ENCODE assay signal across 25 cellular contexts in the genomic region with DNA sequence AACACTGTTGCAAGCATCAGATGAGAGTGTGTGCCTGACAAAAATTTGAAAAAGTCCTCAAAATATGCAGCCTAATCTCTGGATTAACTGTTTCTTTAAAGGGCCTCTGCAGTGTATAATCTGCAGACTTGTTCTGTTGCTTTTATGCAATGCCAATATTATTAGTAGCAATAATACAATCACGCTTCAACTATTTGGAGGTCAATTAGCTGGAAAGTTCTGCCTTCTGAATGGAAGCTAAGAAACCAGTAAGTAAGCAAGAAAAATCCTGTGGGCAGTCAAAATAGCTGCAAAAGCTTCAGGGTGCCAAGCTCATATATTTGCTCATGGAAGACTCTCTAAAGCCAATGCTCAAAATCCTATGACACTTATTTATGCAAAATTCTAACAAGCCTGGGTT.
DNase-seq lines count a peak whose midpoint lies in the region; ATAC-seq, FAIRE-seq and TF ChIP-seq lines count a peak whose summit lies in the region.
"Had no signal": no experiment of that assay in that cellular context is flagged by ENCODE, and none has a peak within 500 bp of the region (broad histone marks: within the 10 kb centered on the region; RNA-seq: fewer than 3 reads in every experiment).

No MANE protein-coding gene starts in this region.

- DNase-seq in astrocyte (ENCODE audit: low read depth) (peak; percentile 10), iris pigment epithelial cell (ENCODE audit: low read depth) (peak; percentile 45), type B pancreatic cell (ENCODE audit: extremely low spot score, unreplicated experiment) (no peak), NOMO-1 treated with DMSO at 0.1 percent for 48 hours (lab: John Stamatoyannopoulos, UW; ENCODE audit: unreplicated experiment) (no peak), HuH-7 (ENCODE audit: low spot score) (no peak)
- DNase-seq: 8988T; ACHN; AML-193; BE2C; CD4-positive, alpha-beta T cell; CD8-positive, alpha-beta memory T cell; DMS 273 treated with DMSO at 0.1 percent for 48 hours; DMS79; EL; GDM1; H7; HCEC 1CT had no signal

- no peak overlapping the region for H3K4me2 ChIP-seq in astrocyte (ENCODE audit: low read length)
- H3K4me2 ChIP-seq: A549; BLaER1 treated with 17β-estradiol and CSF1 and Interleukin-3, amounts not matched to agents 10 nM and 100 nM had no signal

- H3K4me3 Mint-ChIP-seq in astrocyte (ENCODE audit: unreplicated experiment) (no peak overlapping the region), nephron (no peak overlapping the region), type B pancreatic cell (no peak overlapping the region)
- H3K4me3 Mint-ChIP-seq: CD14-positive monocyte; CD4-positive, alpha-beta T cell; CD8-positive, alpha-beta memory T cell had no signal

- H3K79me2 ChIP-seq in astrocyte (ENCODE audit: insufficient read depth, low read length), result no peaks in the 10 kb centered on the region

- FAIRE-seq in astrocyte (lab: Jason Lieb, UNC), result no peak
- FAIRE-seq: A549, D721Med, GM12878, H1 had no signal

- ATAC-seq in GM19455 (IDR thresholded peaks at IDR 0.05; ENCODE audit: unreplicated experiment), result no peak
- ATAC-seq: A549, GM12878 had no signal

- no peaks in the 10 kb centered on the region for H3K27me3 ChIP-seq in astrocyte (ENCODE audit: insufficient read depth, low read length)
- H3K27me3 ChIP-seq: BE2C; BLaER1 treated with 17β-estradiol and CSF1 and Interleukin-3, amounts not matched to agents 10 nM and 100 nM had no signal

- no peaks in the 10 kb centered on the region for H3K36me3 ChIP-seq in astrocyte (ENCODE audit: insufficient read depth, low read length)
- H3K36me3 ChIP-seq: BE2C; BLaER1 treated with 17β-estradiol and CSF1 and Interleukin-3, amounts not matched to agents 10 nM and 100 nM had no signal

- H3K4me1 Mint-ChIP-seq in astrocyte (ENCODE audit: low read depth, unreplicated experiment), result no peaks in the 10 kb centered on the region
- H3K4me1 Mint-ChIP-seq in nephron, result peaks cover 47% of the 10 kb centered on the region
- peaks cover 44% of the 10 kb centered on the region for H3K4me1 Mint-ChIP-seq in type B pancreatic cell (ENCODE audit: unreplicated experiment)
- H3K4me1 Mint-ChIP-seq: CD14-positive monocyte; CD8-positive, alpha-beta memory T cell had no signal

- H3K9me3 ChIP-seq in astrocyte (ENCODE audit: insufficient read depth, low read depth, low read length), result no peaks in the 10 kb centered on the region
- H3K9me3 ChIP-seq: A549; BE2C; BLaER1 treated with 17β-estradiol and CSF1 and Interleukin-3, amounts not matched to agents 10 nM and 100 nM had no signal

- no peak overlapping the region for H2AFZ ChIP-seq in astrocyte (ENCODE audit: low read depth, low read length)

- TF ChIP-seq CTCF in astrocyte (IDR thresholded peaks at IDR 0.05; ENCODE audit: insufficient read depth, low read depth, low read length), result no peak
- TF ChIP-seq CTCF in nephron (IDR thresholded peaks at IDR 0.05; ENCODE audit: unreplicated experiment in 3 of 3), result no peak
- no peak for TF ChIP-seq CTCF in type B pancreatic cell (conservative IDR thresholded peaks at IDR 0.05)

- peaks cover 13% of the 10 kb centered on the region for H3K27me3 Mint-ChIP-seq in astrocyte (ENCODE audit: low read depth, unreplicated experiment)
- no peaks in the 10 kb centered on the region for H3K27me3 Mint-ChIP-seq in nephron (ENCODE audit: low read depth)
- no peaks in the 10 kb centered on the region for H3K27me3 Mint-ChIP-seq in type B pancreatic cell

- no peaks in the 10 kb centered on the region for H4K20me1 ChIP-seq in astrocyte (ENCODE audit: insufficient read depth, low read length)
- H4K20me1 ChIP-seq: BLaER1 treated with 17β-estradiol and CSF1 and Interleukin-3, amounts not matched to agents 10 nM and 100 nM had no signal

- H3K36me3 Mint-ChIP-seq in astrocyte (ENCODE audit: low read depth, unreplicated experiment) (no peaks in the 10 kb centered on the region), nephron (ENCODE audit: low read depth) (peaks cover 23% of the 10 kb centered on the region), type B pancreatic cell (peaks cover 9% of the 10 kb centered on the region)
- H3K36me3 Mint-ChIP-seq: CD14-positive monocyte; CD8-positive, alpha-beta memory T cell had no signal

- H3K27ac Mint-ChIP-seq in astrocyte (ENCODE audit: unreplicated experiment), result no peak overlapping the region
- H3K27ac Mint-ChIP-seq in nephron, result peak overlapping the region; percentile 18 to 85 (median 69)
- peak overlapping the region; percentile 30 for H3K27ac Mint-ChIP-seq in type B pancreatic cell
- H3K27ac Mint-ChIP-seq: CD14-positive monocyte; CD4-positive, alpha-beta T cell; CD8-positive, alpha-beta memory T cell had no signal

- peaks cover 2% of the 10 kb centered on the region for H3K9me3 Mint-ChIP-seq in astrocyte (ENCODE audit: unreplicated experiment)
- no peaks in the 10 kb centered on the region for H3K9me3 Mint-ChIP-seq in nephron
- H3K9me3 Mint-ChIP-seq in type B pancreatic cell, result peaks cover 16% of the 10 kb centered on the region
- H3K9me3 Mint-ChIP-seq: CD4-positive, alpha-beta T cell had no signal

- H3K9ac ChIP-seq in astrocyte (ENCODE audit: low read length), result no peak overlapping the region
- H3K9ac ChIP-seq: BLaER1 treated with 17β-estradiol and CSF1 and Interleukin-3, amounts not matched to agents 10 nM and 100 nM had no signal

- no peak overlapping the region for H3K4me3 ChIP-seq in astrocyte (ENCODE audit: insufficient read depth, low read depth, low read length)
- H3K4me3 ChIP-seq: A549; BLaER1 treated with 17β-estradiol and CSF1 and Interleukin-3, amounts not matched to agents 10 nM and 100 nM; GM12878 had no signal

- H3K27ac ChIP-seq in astrocyte (ENCODE audit: low read depth, low read length), result no peak overlapping the region
- H3K27ac ChIP-seq: A549; BLaER1 treated with 17β-estradiol and CSF1 and Interleukin-3, amounts not matched to agents 10 nM and 100 nM had no signal

- H3K4me1 ChIP-seq in astrocyte (ENCODE audit: insufficient read depth, low read length), result no peaks in the 10 kb centered on the region
- H3K4me1 ChIP-seq: BE2C had no signal

Comparison
In these comparisons a context has a peak if more than half of its experiments do, and no peak if none do; other contexts are left out.
1. DNase-seq: peak in astrocyte (single experiment) and iris pigment epithelial cell (single experiment); none in type B pancreatic cell (single experiment), NOMO-1 treated with DMSO at 0.1 percent for 48 hours (single experiment) and HuH-7 (single experiment).